In the genomic region with DNA sequence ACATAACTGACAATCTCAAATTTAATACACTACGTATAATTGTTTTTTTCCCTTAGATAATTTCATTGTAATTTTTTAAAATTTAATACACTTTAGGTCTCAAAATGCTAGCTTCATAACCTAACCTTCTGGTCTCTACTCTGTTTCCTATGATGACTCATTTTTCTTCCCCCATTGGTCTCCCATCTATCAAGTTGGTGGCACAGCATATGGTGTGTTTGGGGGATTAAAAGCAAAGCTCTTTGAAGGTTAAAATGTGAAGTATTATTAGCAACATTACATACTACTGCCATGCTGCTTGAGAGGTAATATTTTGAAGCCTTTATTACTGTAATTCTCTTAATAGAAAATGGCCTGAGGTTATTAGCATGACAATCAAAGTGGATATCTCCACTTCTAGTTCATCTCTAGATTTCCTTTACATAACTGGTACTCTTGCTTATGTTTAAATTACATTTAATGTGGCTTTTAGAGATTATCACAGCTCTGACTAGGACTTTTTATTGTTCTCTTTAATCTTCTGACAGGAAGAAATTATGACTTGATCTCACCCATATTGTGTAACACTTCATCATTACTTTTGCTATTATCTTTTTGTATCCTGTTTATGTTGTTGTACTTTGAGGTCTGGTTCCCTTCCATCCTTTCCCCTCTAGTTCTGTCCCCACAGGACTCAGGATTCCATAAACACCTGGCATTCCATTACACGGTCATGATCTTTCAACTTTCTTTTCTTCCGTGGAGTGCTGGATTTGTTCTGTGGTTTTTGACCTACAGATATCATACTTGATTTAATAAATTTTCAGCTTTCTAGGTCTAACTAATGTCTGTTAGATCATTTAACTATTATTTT, we compare ENCODE assay signal across 20 cellular contexts.
DNase-seq lines count a peak whose midpoint lies in the region; FAIRE-seq lines count a peak whose summit lies in the region.
"Had no signal": no experiment of that assay in that cellular context is flagged by ENCODE, and none has a peak within 500 bp of the region (broad histone marks: within the 10 kb centered on the region; RNA-seq: fewer than 3 reads in every experiment).

No MANE protein-coding gene starts in this region.

- FAIRE-seq in G401.6 (lab: Jason Lieb, UNC) = peak; percentile 97
- FAIRE-seq: colon had no signal

- no peaks in the 10 kb centered on the region for H3K9me3 Mint-ChIP-seq in activated CD4-positive, alpha-beta T cell treated with anti-CD3 and anti-CD28 coated beads, Interleukin-2, amount 10 ng/mL, durations not matched to agents 7 days and 5 days
- H3K9me3 Mint-ChIP-seq: activated naive CD4-positive, alpha-beta T cell treated with anti-CD3 and anti-CD28 coated beads, Interleukin-2, amount 50 U/mL, for 24 hours; naive thymus-derived CD4-positive, alpha-beta T cell; stimulated activated memory B cell treated with anti-CD40 and anti-IgM and Interleukin-4, amounts not matched to agents 10 μg/mL and 1 μg/mL and 100 μg/mL, for 72 hours; T-helper 2 cell treated with Interferon-gamma antibody and Interleukin-4, amounts not matched to agents 5 μg/mL and 100 μg/mL, for 36 hours had no signal

- H3K4me3 Mint-ChIP-seq in activated CD4-positive, alpha-beta T cell treated with anti-CD3 and anti-CD28 coated beads, Interleukin-2, amount 10 ng/mL, durations not matched to agents 7 days and 5 days = no peak overlapping the region
- H3K4me3 Mint-ChIP-seq: activated naive CD4-positive, alpha-beta T cell treated with anti-CD3 and anti-CD28 coated beads, Interleukin-2, amount 50 U/mL, for 24 hours; naive thymus-derived CD4-positive, alpha-beta T cell; stimulated activated memory B cell treated with anti-CD40 and anti-IgM and Interleukin-4, amounts not matched to agents 10 μg/mL and 1 μg/mL and 100 μg/mL, for 72 hours; T-helper 2 cell treated with Interferon-gamma antibody and Interleukin-4, amounts not matched to agents 5 μg/mL and 100 μg/mL, for 36 hours had no signal

- DNase-seq in NCI-H1694 (lab: John Stamatoyannopoulos, UW) = peak; percentile 88
- DNase-seq in SW480 (ENCODE audit: low spot score) = peak; percentile 84
- DNase-seq in myocyte (ENCODE audit: low read depth) = peak; percentile 60
- DNase-seq in dedifferentiated amniotic fluid mesenchymal stem cell (ENCODE audit: extremely low spot score) = no peak
- DNase-seq in activated CD4-positive, alpha-beta T cell treated with anti-CD3 and anti-CD28 coated beads, Interleukin-2, amount 10 ng/mL, durations not matched to agents 7 days and 5 days = no peak
- no peak for DNase-seq in glomerular visceral epithelial cell (ENCODE audit: extremely low spot score)
- DNase-seq: activated CD4-positive, CD25-positive, alpha-beta regulatory T cell; activated CD8-positive, alpha-beta memory T cell treated with anti-CD3 and anti-CD28 coated beads for 24 hours; H7; mammary epithelial cell; naive thymus-derived CD4-positive, alpha-beta T cell; NCI-H187 treated with DMSO at 0.1 percent for 48 hours; NCI-H526; PC-9; right lobe of liver had no signal

- H3K27me3 Mint-ChIP-seq in activated CD4-positive, alpha-beta T cell treated with anti-CD3 and anti-CD28 coated beads, Interleukin-2, amount 10 ng/mL, durations not matched to agents 7 days and 5 days = peaks cover 2% of the 10 kb centered on the region
- H3K27me3 Mint-ChIP-seq: stimulated activated memory B cell treated with anti-CD40 and anti-IgM and Interleukin-4, amounts not matched to agents 10 μg/mL and 1 μg/mL and 100 μg/mL, for 72 hours had no signal

- H3K36me3 Mint-ChIP-seq in activated CD4-positive, alpha-beta T cell treated with anti-CD3 and anti-CD28 coated beads, Interleukin-2, amount 10 ng/mL, durations not matched to agents 7 days and 5 days (ENCODE audit: low read depth) = no peaks in the 10 kb centered on the region
- H3K36me3 Mint-ChIP-seq: activated naive CD4-positive, alpha-beta T cell treated with anti-CD3 and anti-CD28 coated beads, Interleukin-2, amount 50 U/mL, for 24 hours; naive thymus-derived CD4-positive, alpha-beta T cell; stimulated activated memory B cell treated with anti-CD40 and anti-IgM and Interleukin-4, amounts not matched to agents 10 μg/mL and 1 μg/mL and 100 μg/mL, for 72 hours had no signal

- peaks cover 2% of the 10 kb centered on the region for H3K4me1 Mint-ChIP-seq in activated CD4-positive, alpha-beta T cell treated with anti-CD3 and anti-CD28 coated beads, Interleukin-2, amount 10 ng/mL, durations not matched to agents 7 days and 5 days
- H3K4me1 Mint-ChIP-seq: activated naive CD4-positive, alpha-beta T cell treated with anti-CD3 and anti-CD28 coated beads, Interleukin-2, amount 50 U/mL, for 24 hours; stimulated activated memory B cell treated with anti-CD40 and anti-IgM and Interleukin-4, amounts not matched to agents 10 μg/mL and 1 μg/mL and 100 μg/mL, for 72 hours had no signal

- CTCF ChIA-PET in activated CD4-positive, alpha-beta T cell treated with anti-CD3 and anti-CD28 coated beads, Interleukin-2, amount 10 ng/mL, durations not matched to agents 7 days and 5 days (lab: Charles Lee) = interaction anchor here (1.0 to 1.6 kb wide), 2 partner anchors 11 to 31 kb away, joined by 3 to 4 read pairs; no protein-coding TSS in a partner anchor

- no peak overlapping the region for H3K27ac Mint-ChIP-seq in activated CD4-positive, alpha-beta T cell treated with anti-CD3 and anti-CD28 coated beads, Interleukin-2, amount 10 ng/mL, durations not matched to agents 7 days and 5 days
- H3K27ac Mint-ChIP-seq: activated naive CD4-positive, alpha-beta T cell treated with anti-CD3 and anti-CD28 coated beads, Interleukin-2, amount 50 U/mL, for 24 hours; naive thymus-derived CD4-positive, alpha-beta T cell; stimulated activated memory B cell treated with anti-CD40 and anti-IgM and Interleukin-4, amounts not matched to agents 10 μg/mL and 1 μg/mL and 100 μg/mL, for 72 hours; T-helper 2 cell treated with Interferon-gamma antibody and Interleukin-4, amounts not matched to agents 5 μg/mL and 100 μg/mL, for 36 hours had no signal

- POLR2A ChIA-PET in activated CD4-positive, alpha-beta T cell treated with anti-CD3 and anti-CD28 coated beads, Interleukin-2, amount 10 ng/mL, durations not matched to agents 7 days and 5 days (lab: Charles Lee) = no interaction called here

Comparison
In these comparisons a context has a peak if more than half of its experiments do, and no peak if none do; other contexts are left out.
1. DNase-seq: peak in NCI-H1694 (single experiment), SW480 (single experiment) and myocyte (single experiment); none in dedifferentiated amniotic fluid mesenchymal stem cell (single experiment), activated CD4-positive, alpha-beta T cell treated with anti-CD3 and anti-CD28 coated beads, Interleukin-2, amount 10 ng/mL, durations not matched to agents 7 days and 5 days (single experiment) and glomerular visceral epithelial cell (single experiment).